ENCODE assay signal across 35 cellular contexts in genomic region chrX:30799327-30799726, GRCh38.
"Had no signal": no experiment of that assay in that cellular context is flagged by ENCODE, and none has a peak within 500 bp of the region (broad histone marks: within the 10 kb centered on the region; RNA-seq: fewer than 3 reads in every experiment).

No MANE protein-coding gene starts in this region.

- H3K36me3 ChIP-seq: MG63 had no signal

- H3K9me3 ChIP-seq: MG63 had no signal

- H3K4me3 ChIP-seq: MG63 had no signal

- H3K27me3 ChIP-seq: MG63 had no signal

- DNase-seq: Karpas-422, Kasumi-1, MG63, MM.1S, MV-4-11, NCI-H1048, NCI-H1092, NCI-H1092 treated with DMSO at 0.1 percent for 48 hours, NCI-H1105, NCI-H1105 treated with DMSO at 0.1 percent for 48 hours, NCI-H1417, NCI-H1417 treated with DMSO at 0.1 percent for 48 hours, NCI-H1436, NCI-H1436 treated with DMSO at 0.1 percent for 48 hours, NCI-H146, NCI-H1694, NCI-H1694 treated with DMSO at 0.1 percent for 48 hours, NCI-H187, NCI-H187 treated with DMSO at 0.1 percent for 48 hours, NCI-H1930, NCI-H2029, NCI-H2029 treated with DMSO at 0.1 percent for 48 hours, NCI-H2081, NCI-H2081 treated with DMSO at 0.1 percent for 48 hours, NCI-H2107, NCI-H2171, NCI-H2171 treated with DMSO at 0.1 percent for 48 hours, NCI-H2227 treated with DMSO at 0.1 percent for 48 hours, NCI-H226, NCI-H345, NCI-H446, NCI-H446 treated with DMSO at 0.1 percent for 48 hours, NCI-H510A, NCI-H510A treated with DMSO at 0.1 percent for 48 hours, NCI-H524 had no signal
